In genomic region chr20:34834459-34834893, GRCh38 we compare ENCODE assay signal across 8 cellular contexts. TPM values are rescaled to one million over a fixed set of nuclear protein-coding genes. Genes with fewer than 3 reads are reported as not detected.
DNase-seq lines count a peak whose midpoint lies in the region; ATAC-seq, FAIRE-seq and TF ChIP-seq lines count a peak whose summit lies in the region.

No MANE protein-coding gene starts in this region.

- TF ChIP-seq CTCF in A549 (IDR thresholded peaks at IDR 0.05), result peak; percentile 67
- TF ChIP-seq CTCF in GM06990 (IDR thresholded peaks at IDR 0.05; ENCODE audit: insufficient read depth, low read length, poor library complexity, severe bottlenecking), result peak; percentile 20
- TF ChIP-seq CTCF in astrocyte of the cerebellum (IDR thresholded peaks at IDR 0.05; ENCODE audit: low read depth, low read length, missing control alignments), result no peak
- no peak for TF ChIP-seq CTCF in omental fat pad (IDR thresholded peaks at IDR 0.05)

- peak; percentile 54 for FAIRE-seq in A549 (lab: Jason Lieb, UNC)

- H3K27ac ChIP-seq in A549, result peak overlapping the region in 1 of 2 experiments; percentile 69; a peak in 2 of 6 replicates

- DNase-seq in A549 (ENCODE audit: low read depth in 1 of 2, low spot score in 1 of 2) (peak; percentile 36 to 46), GM06990 (ENCODE audit: extremely low read depth, insufficient read length) (no peak), NCI-H2081 treated with DMSO at 0.1 percent for 48 hours (lab: John Stamatoyannopoulos, UW) (peak; percentile 56), astrocyte of the cerebellum (ENCODE audit: low read depth) (peak; percentile 20), left kidney (ENCODE audit: low read depth, low spot score) (peak; percentile 45), omental fat pad (ENCODE audit: low spot score) (no peak), iPS-NIHi7 (ENCODE audit: extremely low spot score) (no peak)

- CTCF ChIA-PET in A549 (lab: Yijun Ruan, JAX), result interaction anchor here (0.6 to 4.5 kb wide), 22 partner anchors 9 to 606 kb away, joined by 3 to 24 read pairs (median 5); partner anchors contain the start of genes GGT7 and NCOA6

- no peak for TF ChIP-seq POLR2A in A549 (IDR thresholded peaks at IDR 0.05; ENCODE audit: low read length)

- peak; percentile 81 to 83 for ATAC-seq in A549
- no peak for ATAC-seq in omental fat pad (ENCODE audit: low FRiP score)
- ATAC-seq in HG03039 (IDR thresholded peaks at IDR 0.05; ENCODE audit: unreplicated experiment), result no peak

- no peak for TF ChIP-seq EP300 in A549 (IDR thresholded peaks at IDR 0.05)

- H3K4me3 ChIP-seq in A549 (peak overlapping the region; percentile 28; the same call in 1 of the 3 replicates), GM06990 (replicated peaks; ENCODE audit: low read depth, low read length) (no peak overlapping the region), astrocyte of the cerebellum (ENCODE audit: low read depth, low read length) (no peak overlapping the region)

- no peaks in the 10 kb centered on the region for H3K36me3 ChIP-seq in GM06990 (ENCODE audit: control insufficient read depth, insufficient read depth, low read length)

- POLR2A ChIA-PET in A549 (lab: Yijun Ruan, JAX), result no interaction called here

- no peaks in the 10 kb centered on the region for H3K27me3 ChIP-seq in GM06990 (replicated peaks; ENCODE audit: control insufficient read depth, insufficient read depth, low read length)

- WGBS in A549 (ENCODE audit: missing lambda C conversion rate), result 1% methylated on average over 6 of the region's 6 CpGs

- H3K4me2 ChIP-seq in A549, result peak overlapping the region; percentile 81

- in situ Hi-C loops in astrocyte of the cerebellum (cut with HindIII; ENCODE audit: low sequenced_read_pairs), result no loop called here

- peak; percentile 70 to 80 for TF ChIP-seq RAD21 in A549 (conservative IDR thresholded peaks at IDR 0.05 in 1 of 2, IDR thresholded peaks at IDR 0.05 in 1 of 2)

- no peaks in the 10 kb centered on the region for H3K9me3 ChIP-seq in A549

- H3K4me1 ChIP-seq in A549, result no peaks in the 10 kb centered on the region

TF ChIP-seq in A549, 52 proteins besides CTCF, POLR2A, EP300 and RAD21:
- peak; percentile 51 for TF ChIP-seq SMC3 (IDR thresholded peaks at IDR 0.05)
- no peak for TF ChIP-seq KDM1A (IDR thresholded peaks at IDR 0.05; ENCODE audit: low read depth)

RNA-seq across cellular contexts. Expression of gene NCOA6, which starts 9.0 kb away (rescaled TPM):
- polyA plus RNA-seq in A549 (2011; rRNA removed) (18.0 and 22.7 TPM in 2 replicates), A549 (2017; fragmentation: RNase III; extraction: RNeasy Plus Mini Kit Qiagen cat#74134 plus additional on column Dnase treatment) (14.1 to 15.8 TPM (median 15.3 TPM) in 3 replicates)
- 12.8 and 16.3 TPM in 2 replicates for polyA plus RNA-seq in A549 (2012; cell fraction: cytosol; rRNA removed)
- polyA plus RNA-seq in A549 (2012; cell fraction: nucleus; rRNA removed), result 12.7 and 13.9 TPM in 2 replicates
- 26.7 and 29.9 TPM in 2 replicates for polyA minus RNA-seq in A549 (2011; rRNA and poly(A)+ RNA removed)
- 10 to 100 TPM; 15.8 to 25.9 (median 20.3) TPM for total RNA-seq in omental fat pad

RNA-seq across cellular contexts. Expression of gene GGT7, which starts 38.2 kb away (rescaled TPM):
- 3.5 and 4.2 TPM in 2 replicates for polyA plus RNA-seq in A549 (2011; rRNA removed)
- 5.9 and 7.5 TPM in 2 replicates for polyA plus RNA-seq in A549 (2012; cell fraction: cytosol; rRNA removed)
- polyA plus RNA-seq in A549 (2012; cell fraction: nucleus; rRNA removed), result 40.7 and 50.1 TPM in 2 replicates
- 8.6 to 10.6 TPM (median 9.1 TPM) in 3 replicates for polyA plus RNA-seq in A549 (2017; fragmentation: RNase III; extraction: RNeasy Plus Mini Kit Qiagen cat#74134 plus additional on column Dnase treatment)
- polyA minus RNA-seq in A549 (2011; rRNA and poly(A)+ RNA removed), result 5.2 and 6.2 TPM in 2 replicates
- 10 to 100 TPM in 2 of 4 donors, 1 to 10 TPM in 2; 8.5 to 13.2 (median 11.2) TPM for total RNA-seq in omental fat pad

RNA-seq across cellular contexts. Expression of gene ACSS2, which starts 41.9 kb away (rescaled TPM):
- 21.4 and 22.1 TPM in 2 replicates for polyA plus RNA-seq in A549 (2011; rRNA removed)
- 13.3 and 14.9 TPM in 2 replicates for polyA plus RNA-seq in A549 (2012; cell fraction: cytosol; rRNA removed)
- 24.0 and 27.8 TPM in 2 replicates for polyA plus RNA-seq in A549 (2012; cell fraction: nucleus; rRNA removed)
- 19.1 to 24.1 TPM (median 19.8 TPM) in 3 replicates for polyA plus RNA-seq in A549 (2017; fragmentation: RNase III; extraction: RNeasy Plus Mini Kit Qiagen cat#74134 plus additional on column Dnase treatment)
- polyA minus RNA-seq in A549 (2011; rRNA and poly(A)+ RNA removed), result 52.7 and 57.9 TPM in 2 replicates
- 100 to 1,000 TPM in 2 of 4 donors, 10 to 100 TPM in 2; 72.4 to 119 (median 102) TPM for total RNA-seq in omental fat pad

Comparison
In these comparisons a context has a peak if more than half of its experiments do, and no peak if none do; other contexts are left out.
1. ATAC-seq: peak in A549 (2 of 2); none in omental fat pad (single experiment) and HG03039 (single experiment).
2. DNase-seq: peak in A549 (2 of 2), NCI-H2081 treated with DMSO at 0.1 percent for 48 hours (single experiment), astrocyte of the cerebellum (single experiment) and left kidney (single experiment); none in GM06990 (single experiment), omental fat pad (single experiment) and iPS-NIHi7 (single experiment).
3. CTCF ChIP-seq: peak in A549 (single experiment) and GM06990 (single experiment); none in astrocyte of the cerebellum (single experiment) and omental fat pad (0 of 3).